In the genomic region with DNA sequence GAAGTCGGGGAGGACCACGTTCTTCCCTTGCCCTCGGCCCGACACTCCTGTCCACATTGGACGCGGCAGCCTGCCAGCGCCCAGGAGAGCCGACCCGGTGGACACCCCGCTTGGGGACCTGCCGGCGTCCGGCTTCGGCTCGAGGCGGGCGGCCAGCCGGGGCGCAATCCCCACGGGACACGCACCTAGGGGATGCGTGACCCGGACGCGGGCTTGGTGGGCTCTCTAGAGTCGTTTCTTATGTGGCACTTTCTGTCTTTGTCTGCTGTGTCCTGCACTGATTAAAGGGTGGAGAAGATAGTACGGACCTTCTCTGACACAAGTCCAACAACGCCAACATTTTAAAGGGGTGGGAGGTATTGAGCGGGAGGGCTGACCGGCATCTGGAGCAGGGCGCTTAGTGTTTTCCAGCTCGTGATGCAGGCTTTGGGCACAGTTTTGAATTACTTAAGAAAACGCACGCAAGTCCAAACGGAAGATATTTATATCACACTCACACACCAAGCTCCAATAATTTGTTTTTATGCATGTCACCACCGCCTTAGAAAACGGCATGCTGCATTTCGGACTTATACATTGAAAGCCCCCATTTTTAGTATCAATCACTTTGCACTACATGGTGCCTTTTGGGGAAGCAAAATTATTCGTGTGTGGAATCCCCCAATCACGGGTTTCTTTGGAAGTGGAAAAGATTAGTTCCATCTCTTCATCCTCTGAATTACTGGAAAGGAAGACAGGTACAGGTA, we compare ENCODE assay signal across 8 cellular contexts. TPM values are rescaled to one million over a fixed set of nuclear protein-coding genes. Genes with fewer than 3 reads are reported as not detected.
A peak's percentile ranks its signal among the peaks of the same experiment; 100 is the strongest.
DNase-seq lines count a peak whose midpoint lies in the region; ATAC-seq and TF ChIP-seq lines count a peak whose summit lies in the region.

No MANE protein-coding gene starts in this region.

- TF ChIP-seq POLR2A in upper lobe of left lung (IDR thresholded peaks at IDR 0.05), result no peak

- ATAC-seq in GM21737 (IDR thresholded peaks at IDR 0.05; ENCODE audit: unreplicated experiment) (peak; percentile 6), upper lobe of left lung (ENCODE audit: low FRiP score in 2 of 2) (peak; percentile 32 to 40)
- no peak for ATAC-seq in central memory CD8-positive, alpha-beta T cell (replicated peaks; ENCODE audit: extremely low read depth, poor library complexity, severe bottlenecking)

- H3K27ac ChIP-seq in MM.1S (ENCODE audit: low read length) (peak overlapping the region; percentile 84; the same call in 1 of the 2 replicates), mesendoderm (ENCODE audit: low read depth, low read length) (no peak overlapping the region), upper lobe of left lung (peak overlapping the region; percentile 91 to 99 (median 96))

- no peaks in the 10 kb centered on the region for H3K79me1 ChIP-seq in mesendoderm (ENCODE audit: low read length)

- no peak overlapping the region for H2BK5ac ChIP-seq in mesendoderm (ENCODE audit: low read length)

- H3K79me2 ChIP-seq in MM.1S (ENCODE audit: low read length) (no peaks in the 10 kb centered on the region), mesendoderm (ENCODE audit: control insufficient read depth, insufficient read depth, low read length) (no peaks in the 10 kb centered on the region)

- H3K4me1 Mint-ChIP-seq in central memory CD8-positive, alpha-beta T cell, result peaks cover 9% of the 10 kb centered on the region

- no peak overlapping the region for H4K5ac ChIP-seq in mesendoderm (ENCODE audit: low read length)

- H3K4me3 ChIP-seq in GM12864 (ENCODE audit: low read depth, low read length) (peak overlapping the region; percentile 71), MM.1S (ENCODE audit: low read length) (peak overlapping the region; percentile 76), mesendoderm (ENCODE audit: low read length) (no peak overlapping the region), upper lobe of left lung (peak overlapping the region; percentile 57 to 73 (median 69))

- H3K4me1 ChIP-seq in MM.1S (ENCODE audit: low read length), result peaks cover 34% of the 10 kb centered on the region
- H3K4me1 ChIP-seq in mesendoderm (ENCODE audit: control insufficient read depth, low read depth, low read length), result no peaks in the 10 kb centered on the region
- H3K4me1 ChIP-seq in upper lobe of left lung, result peaks cover 18 to 32% (median 21%) of the 10 kb centered on the region in 4 donors

- no peaks in the 10 kb centered on the region for H3K9me2 ChIP-seq in MM.1S (replicated peaks; ENCODE audit: insufficient read depth, low read length)

- no peak for TF ChIP-seq EP300 in upper lobe of left lung (IDR thresholded peaks at IDR 0.05)

- H3K4ac ChIP-seq in mesendoderm (ENCODE audit: low read depth, low read length), result no peak overlapping the region

- no peaks in the 10 kb centered on the region for H3K9me3 Mint-ChIP-seq in central memory CD8-positive, alpha-beta T cell

- no peak for DNase-seq in GM12864 (ENCODE audit: low read depth)
- no peak for DNase-seq in MM.1S
- no peak for DNase-seq in central memory CD8-positive, alpha-beta T cell (ENCODE audit: low spot score in 2 of 2)
- peak; percentile 29 for DNase-seq in mesendoderm
- no peak for DNase-seq in upper lobe of left lung
- no peak for DNase-seq in NK-92 treated with Interleukin-12 subunit alpha and Interleukin-12 subunit beta, amount 100 ng/mL, for 24 hours (lab: John Stamatoyannopoulos, UW)
- no peak for DNase-seq in germinal center (ENCODE audit: low spot score)

- no peaks in the 10 kb centered on the region for H3K36me3 ChIP-seq in MM.1S (replicated peaks; ENCODE audit: insufficient read depth, low read length)
- no peaks in the 10 kb centered on the region for H3K36me3 ChIP-seq in mesendoderm (ENCODE audit: control insufficient read depth, insufficient read depth, low read length)
- no peaks in the 10 kb centered on the region for H3K36me3 ChIP-seq in upper lobe of left lung

- peaks cover 27% of the 10 kb centered on the region for H3F3A ChIP-seq in MM.1S (ENCODE audit: insufficient read depth, low read length)

- H2BK15ac ChIP-seq in mesendoderm (replicated peaks; ENCODE audit: low read depth), result no peak overlapping the region

- WGBS in mesendoderm (ENCODE audit: extremely low coverage, insufficient coverage, low lambda C conversion rate), result no CpG with 5 or more reads among the region's 40 CpGs
- WGBS in upper lobe of left lung, 2 donors, result 5% methylated on average over 18 to 40 of the region's 40 CpGs

- H3K4me3 Mint-ChIP-seq in central memory CD8-positive, alpha-beta T cell, result peak overlapping the region; percentile 79

- peak overlapping the region; percentile 82 for H2AFZ ChIP-seq in MM.1S (ENCODE audit: low read length)

- H3K9me3 ChIP-seq in MM.1S (replicated peaks; ENCODE audit: insufficient read depth, low read length) (no peaks in the 10 kb centered on the region), upper lobe of left lung (no peaks in the 10 kb centered on the region)

- no peak overlapping the region for H3K27ac Mint-ChIP-seq in central memory CD8-positive, alpha-beta T cell (ENCODE audit: low read depth)

- peak overlapping the region; percentile 77 for H3K56ac ChIP-seq in mesendoderm (ENCODE audit: low read length)

- H2BK120ac ChIP-seq in mesendoderm (ENCODE audit: low read depth, low read length), result no peak overlapping the region

- H3K23ac ChIP-seq in mesendoderm (ENCODE audit: low read length), result no peak overlapping the region

- H3K9ac ChIP-seq in MM.1S (ENCODE audit: low read length) (peak overlapping the region; percentile 89), mesendoderm (ENCODE audit: low read length) (peak overlapping the region; percentile 26)

- H3K36me3 Mint-ChIP-seq in central memory CD8-positive, alpha-beta T cell (ENCODE audit: insufficient read depth), result peaks cover 40% of the 10 kb centered on the region

- TF ChIP-seq CTCF in GM12864 (IDR thresholded peaks at IDR 0.05; ENCODE audit: low read depth, low read length, missing control alignments) (no peak), MM.1S (IDR thresholded peaks at IDR 0.05; ENCODE audit: low read length) (no peak), upper lobe of left lung (IDR thresholded peaks at IDR 0.05) (no peak)

- H3K4me2 ChIP-seq in MM.1S (ENCODE audit: low read depth, low read length) (peak overlapping the region; percentile 91), mesendoderm (ENCODE audit: low read length) (peak overlapping the region; percentile 44)

- no peaks in the 10 kb centered on the region for H4K20me1 ChIP-seq in MM.1S (ENCODE audit: insufficient read depth, low read length)

- no peak overlapping the region for H4K8ac ChIP-seq in mesendoderm (ENCODE audit: low read depth, low read length)

- peak overlapping the region; percentile 16 for H3K18ac ChIP-seq in mesendoderm (ENCODE audit: low read length)

- H3K27me3 Mint-ChIP-seq in central memory CD8-positive, alpha-beta T cell, result peaks cover 85% of the 10 kb centered on the region

- no peak overlapping the region for H2AK5ac ChIP-seq in mesendoderm (ENCODE audit: low read length)

- peaks cover 40% of the 10 kb centered on the region for H3K27me3 ChIP-seq in MM.1S (replicated peaks; ENCODE audit: insufficient read depth, low read length)
- peaks cover 52% of the 10 kb centered on the region for H3K27me3 ChIP-seq in mesendoderm (ENCODE audit: insufficient read depth, low read length, poor library complexity)
- H3K27me3 ChIP-seq in upper lobe of left lung, result peaks cover 2 to 75% (median 37%) of the 10 kb centered on the region in 4 donors

RNA-seq across cellular contexts. Expression of gene SPAG6, which starts 3.9 kb away (rescaled TPM):
- 0.10 TPM for polyA plus RNA-seq in mesendoderm (2013, experiment 1 of 2)
- 0.06 TPM for polyA plus RNA-seq in mesendoderm (2013, experiment 2 of 2)
- 10 to 100 TPM in 2 of 6 donors, 1 to 10 TPM in 3, under 1 TPM in 1; 0.74 to 44.1 (median 8.7) TPM for total RNA-seq in upper lobe of left lung

RNA-seq across cellular contexts. Expression of gene BMI1, which starts 20.5 kb away (rescaled TPM):
- polyA plus RNA-seq in mesendoderm (2013, experiment 1 of 2), result 5.0 TPM
- polyA plus RNA-seq in mesendoderm (2013, experiment 2 of 2), result 4.8 TPM
- total RNA-seq in upper lobe of left lung, result 10 to 100 TPM; 13.0 to 73.3 (median 41.5) TPM

RNA-seq across cellular contexts. Expression of gene COMMD3, which starts 25.2 kb away (rescaled TPM):
- 3.0 TPM for polyA plus RNA-seq in mesendoderm (2013, experiment 1 of 2)
- polyA plus RNA-seq in mesendoderm (2013, experiment 2 of 2), result 2.8 TPM
- total RNA-seq in upper lobe of left lung, result 100 to 1,000 TPM in 1 of 6 donors, 10 to 100 TPM in 5; 11.0 to 312 (median 39.6) TPM
